In genomic region chr11:114182471-114182968, GRCh38 we compare ENCODE assay signal across 11 cellular contexts.
DNase-seq lines count a peak whose midpoint lies in the region; ATAC-seq and TF ChIP-seq lines count a peak whose summit lies in the region.
"Had no signal": no experiment of that assay in that cellular context is flagged by ENCODE, and none has a peak within 500 bp of the region (broad histone marks: within the 10 kb centered on the region; RNA-seq: fewer than 3 reads in every experiment).

No MANE protein-coding gene starts in this region.

- DNase-seq in left ventricle myocardium inferior: no peak
- no peak for DNase-seq in Right ventricle myocardium superior
- DNase-seq in natural killer cell treated with Interleukin-12 subunit alpha and Interleukin-12 subunit beta and Interleukin-15 and Interleukin-18, amount 100 ng/mL, for 72 hours (ENCODE audit: low spot score): no peak
- peak in 1 of 2 donors; percentile 52 for DNase-seq in uterus
- DNase-seq in DMS114 treated with DMSO at 0.1 percent for 48 hours (lab: John Stamatoyannopoulos, UW; ENCODE audit: unreplicated experiment): no peak
- DNase-seq: left colon, NCI-H1436, PC-9 had no signal

- H3K27ac Mint-ChIP-seq in brain: peak overlapping the region; percentile 76 to 95 (median 94)
- peak overlapping the region; percentile 80 to 95 for H3K27ac Mint-ChIP-seq in natural killer cell treated with Interleukin-12 subunit alpha and Interleukin-12 subunit beta and Interleukin-15 and Interleukin-18, amount 100 ng/mL, for 72 hours

- H3K36me3 Mint-ChIP-seq in brain: peaks cover 13% of the 10 kb centered on the region
- H3K36me3 Mint-ChIP-seq in natural killer cell treated with Interleukin-12 subunit alpha and Interleukin-12 subunit beta and Interleukin-15 and Interleukin-18, amount 100 ng/mL, for 72 hours: no peaks in the 10 kb centered on the region

- ATAC-seq in Right ventricle myocardium superior (ENCODE audit: poor library complexity) (no peak), HG03571 (IDR thresholded peaks at IDR 0.05; ENCODE audit: unreplicated experiment) (no peak), HG02678 (IDR thresholded peaks at IDR 0.05; ENCODE audit: unreplicated experiment) (no peak)
- no peak for ATAC-seq in natural killer cell treated with Interleukin-12 subunit alpha and Interleukin-12 subunit beta and Interleukin-15 and Interleukin-18, amount 100 ng/mL, for 72 hours
- ATAC-seq: left colon had no signal

- peaks cover 0 to 6% (median 3%) of the 10 kb centered on the region in 5 experiments for H3K9me3 Mint-ChIP-seq in brain
- H3K9me3 Mint-ChIP-seq in natural killer cell treated with Interleukin-12 subunit alpha and Interleukin-12 subunit beta and Interleukin-15 and Interleukin-18, amount 100 ng/mL, for 72 hours: no peaks in the 10 kb centered on the region

- H3K36me3 ChIP-seq in left ventricle myocardium inferior (peaks cover 15% of the 10 kb centered on the region), uterus (no peaks in the 10 kb centered on the region)

- peaks cover 60% of the 10 kb centered on the region for H3K4me1 Mint-ChIP-seq in brain
- peaks cover 74 to 88% of the 10 kb centered on the region in 2 donors for H3K4me1 Mint-ChIP-seq in natural killer cell treated with Interleukin-12 subunit alpha and Interleukin-12 subunit beta and Interleukin-15 and Interleukin-18, amount 100 ng/mL, for 72 hours (ENCODE audit: low read depth in 2 of 2)

- H3K27ac ChIP-seq in left ventricle myocardium inferior (replicated peaks) (peak overlapping the region; percentile 100), uterus (peak overlapping the region; percentile 97 to 100)
- H3K27ac ChIP-seq: PC-9 had no signal

- H3K4me1 ChIP-seq in left ventricle myocardium inferior (peaks cover 96% of the 10 kb centered on the region), uterus (peaks cover 14 to 27% of the 10 kb centered on the region in 2 donors)

- TF ChIP-seq CTCF in left ventricle myocardium inferior (IDR thresholded peaks at IDR 0.05; ENCODE audit: borderline replicate concordance) (no peak), brain (conservative IDR thresholded peaks at IDR 0.05) (no peak), uterus (IDR thresholded peaks at IDR 0.05) (no peak)

- intact Hi-C loops in left ventricle myocardium inferior (cut with micrococcal nuclease): loop anchor here (10.0 kb wide), 1 partner anchor 128 kb away; the partner anchor contains the start of gene ZBTB16
- intact Hi-C loops in Right ventricle myocardium superior (cut with DNase I): loop anchor here (5.0 kb wide), 2 partner anchors 75 to 120 kb away; no protein-coding TSS in a partner anchor
- intact Hi-C loops in uterus (cut with DNase I; ENCODE audit: low total_unique reads): no loop called here

- H3K27me3 ChIP-seq in left ventricle myocardium inferior (ENCODE audit: low read depth) (no peaks in the 10 kb centered on the region), uterus (no peaks in the 10 kb centered on the region)

- H3K4me3 ChIP-seq in left ventricle myocardium inferior (peak overlapping the region; percentile 0), uterus (peak overlapping the region in 1 of 2 donors; percentile 9)
- H3K4me3 ChIP-seq: PC-9 had no signal

- H3K9me3 ChIP-seq in left ventricle myocardium inferior (replicated peaks): no peaks in the 10 kb centered on the region
- no peaks in the 10 kb centered on the region for H3K9me3 ChIP-seq in uterus

- TF ChIP-seq POLR2A in uterus (IDR thresholded peaks at IDR 0.05): no peak

- peaks cover 7% of the 10 kb centered on the region for H3K27me3 Mint-ChIP-seq in brain
- no peaks in the 10 kb centered on the region for H3K27me3 Mint-ChIP-seq in natural killer cell treated with Interleukin-12 subunit alpha and Interleukin-12 subunit beta and Interleukin-15 and Interleukin-18, amount 100 ng/mL, for 72 hours

- peak overlapping the region in 4 of 5 experiments; percentile 5 to 63 (median 32) for H3K4me3 Mint-ChIP-seq in brain
- H3K4me3 Mint-ChIP-seq in natural killer cell treated with Interleukin-12 subunit alpha and Interleukin-12 subunit beta and Interleukin-15 and Interleukin-18, amount 100 ng/mL, for 72 hours: peak overlapping the region; percentile 38
